Comparison of ENCODE assay signal across 10 cellular contexts in genomic region chr6:89944826-89945407, GRCh38.
DNase-seq lines count a peak whose midpoint lies in the region; ATAC-seq and TF ChIP-seq lines count a peak whose summit lies in the region.
"Had no signal": no experiment of that assay in that cellular context is flagged by ENCODE, and none has a peak within 500 bp of the region (broad histone marks: within the 10 kb centered on the region; RNA-seq: fewer than 3 reads in every experiment).

No MANE protein-coding gene starts in this region.

- no peaks in the 10 kb centered on the region for H3K36me3 ChIP-seq in RWPE2 (ENCODE audit: low read depth)

- no peak for ATAC-seq in RWPE2 (ENCODE audit: low read depth)

- no peaks in the 10 kb centered on the region for H3K9me3 ChIP-seq in RWPE2 (ENCODE audit: severe bottlenecking)

- H3K4me1 ChIP-seq in RWPE2 (ENCODE audit: insufficient read depth, poor library complexity, severe bottlenecking): peaks cover 6% of the 10 kb centered on the region
- H3K4me1 ChIP-seq: parathyroid adenoma had no signal

- no peak overlapping the region for H3K4me3 ChIP-seq in RWPE2 (ENCODE audit: severe bottlenecking)

- no peaks in the 10 kb centered on the region for H3K27me3 ChIP-seq in RWPE2 (ENCODE audit: insufficient read depth, poor library complexity, severe bottlenecking)

- TF ChIP-seq CTCF in 22Rv1 (IDR thresholded peaks at IDR 0.05): peak; percentile 69
- TF ChIP-seq CTCF in GM10266 (IDR thresholded peaks at IDR 0.05; ENCODE audit: control insufficient read depth, insufficient read depth, low read depth, missing control alignments): peak; percentile 38
- TF ChIP-seq CTCF in RWPE2 (IDR thresholded peaks at IDR 0.05; ENCODE audit: poor library complexity, severe bottlenecking): peak; percentile 78

- no peak for DNase-seq in GM10266 (ENCODE audit: extremely low spot score)
- no peak for DNase-seq in RWPE2 (ENCODE audit: low spot score)
- DNase-seq in fibroblast of peridontal ligament (ENCODE audit: extremely low read depth): peak; percentile 15
- DNase-seq in activated gamma-delta T cell (lab: John Stamatoyannopoulos, UW): no peak
- DNase-seq in NCI-H146 treated with DMSO at 0.1 percent for 48 hours (lab: John Stamatoyannopoulos, UW; ENCODE audit: unreplicated experiment): no peak
- DNase-seq in AG20443 (ENCODE audit: low spot score): no peak
- no peak for DNase-seq in NCI-H1694 treated with DMSO at 0.1 percent for 48 hours (lab: John Stamatoyannopoulos, UW)
- DNase-seq: NCI-H1436 treated with DMSO at 0.1 percent for 48 hours had no signal

- no peak overlapping the region for H3K27ac ChIP-seq in 22Rv1
- H3K27ac ChIP-seq in RWPE2 (ENCODE audit: poor library complexity, severe bottlenecking): no peak overlapping the region
- H3K27ac ChIP-seq: parathyroid adenoma had no signal
